Comparison of ENCODE assay signal across 9 cellular contexts in the genomic region with DNA sequence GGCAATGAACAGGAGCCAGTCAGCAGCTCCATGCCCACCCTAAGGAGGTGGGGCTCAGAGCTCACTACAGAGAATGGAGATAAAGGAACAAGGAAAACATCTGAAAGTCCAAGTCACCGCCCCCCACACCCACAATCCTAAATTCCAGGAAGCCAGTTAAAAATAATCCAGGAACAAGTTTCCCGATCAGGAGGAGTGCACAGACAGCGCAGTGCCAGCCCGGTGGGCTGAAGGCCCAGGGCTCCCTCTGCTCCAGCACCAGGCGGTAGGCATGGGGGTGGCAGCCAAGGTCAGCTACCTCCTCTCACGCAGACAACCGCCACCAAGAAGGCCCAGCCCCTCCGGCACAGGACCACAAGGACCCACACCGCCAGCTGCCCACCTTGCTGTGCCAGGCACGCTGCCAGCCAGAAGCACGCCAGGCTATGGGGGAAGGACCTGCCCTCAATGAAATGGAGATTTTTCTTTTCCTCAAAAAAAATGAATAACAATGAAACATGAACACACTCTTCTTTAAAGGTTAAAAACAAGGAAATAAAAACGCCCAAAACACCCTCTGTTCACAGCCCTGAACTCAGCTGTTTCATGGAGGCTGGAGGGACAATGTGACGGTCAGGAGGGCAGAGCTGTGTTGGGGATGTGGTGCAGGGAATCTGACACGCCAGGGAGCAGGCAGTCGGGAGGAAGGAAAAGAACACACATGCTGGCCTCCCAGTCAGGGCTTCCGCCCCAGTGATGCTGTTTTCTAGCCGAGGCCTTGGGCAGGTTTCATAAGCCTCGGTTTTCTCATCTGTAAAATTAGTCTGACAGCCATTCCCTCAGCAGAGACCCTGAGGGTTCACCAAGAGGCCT. TPM values are rescaled to one million over a fixed set of nuclear protein-coding genes. Genes with fewer than 3 reads are reported as not detected.
DNase-seq lines count a peak whose midpoint lies in the region; ATAC-seq, FAIRE-seq and TF ChIP-seq lines count a peak whose summit lies in the region.
"Had no signal": no experiment of that assay in that cellular context is flagged by ENCODE, and none has a peak within 500 bp of the region (broad histone marks: within the 10 kb centered on the region; RNA-seq: fewer than 3 reads in every experiment).

No MANE protein-coding gene starts in this region.

- intact Hi-C loops in right lobe of liver (cut with DNase I): loop anchor here in 1 of 2 donors (10.0 kb wide), 1 partner anchor 81 kb away; no protein-coding TSS in a partner anchor

- H3K36me3 ChIP-seq in right lobe of liver (no peaks in the 10 kb centered on the region), tibial nerve (no peaks in the 10 kb centered on the region)

- peak; percentile 66 to 75 (median 74) for ATAC-seq in right lobe of liver

- TF ChIP-seq CTCF in right lobe of liver (IDR thresholded peaks at IDR 0.05) (peak in 1 of 4 donors; percentile 17), tibial nerve (IDR thresholded peaks at IDR 0.05) (no peak)

- peak; percentile 49 for DNase-seq in activated CD8-positive, alpha-beta memory T cell treated with anti-CD3 and anti-CD28 coated beads, Interleukin-2, amount 50 U/mL, for 48 hours
- DNase-seq in activated CD8-positive, alpha-beta memory T cell treated with anti-CD3 and anti-CD28 coated beads for 24 hours: no peak
- DNase-seq in caudate nucleus (lab: John Stamatoyannopoulos, UW): peak in 7 of 61 donors; percentile 8 to 29 (median 16)
- peak in 2 of 3 donors; percentile 76 to 78 for DNase-seq in right lobe of liver
- no peak for DNase-seq in tibial nerve (ENCODE audit: low spot score in 2 of 2)
- DNase-seq in GOT3 (lab: John Stamatoyannopoulos, UW): no peak
- no peak for DNase-seq in frontal cortex (ENCODE audit: low spot score in 2 of 2)
- no peak for DNase-seq in midbrain (lab: John Stamatoyannopoulos, UW)
- DNase-seq: RPMI8226 had no signal

- H3K27ac ChIP-seq in caudate nucleus (ENCODE audit: low read depth, low read length) (peak overlapping the region; percentile 4), right lobe of liver (peak overlapping the region; percentile 60 to 82 (median 74)), tibial nerve (peak overlapping the region; percentile 3 to 68 (median 58))

- peak overlapping the region in 1 of 3 donors; percentile 19 for H3K4me3 ChIP-seq in right lobe of liver
- no peak overlapping the region for H3K4me3 ChIP-seq in tibial nerve

- no peaks in the 10 kb centered on the region for H3K27me3 ChIP-seq in right lobe of liver
- H3K27me3 ChIP-seq in tibial nerve: no peaks in the 10 kb centered on the region

- H3K9me3 ChIP-seq in right lobe of liver (no peaks in the 10 kb centered on the region), tibial nerve (no peaks in the 10 kb centered on the region)

- FAIRE-seq in frontal cortex (lab: Jason Lieb, UNC): no peak

- no peak for TF ChIP-seq EP300 in tibial nerve (IDR thresholded peaks at IDR 0.05)

- TF ChIP-seq POLR2A in right lobe of liver (IDR thresholded peaks at IDR 0.05) (peak; percentile 44), tibial nerve (IDR thresholded peaks at IDR 0.05) (no peak)

- WGBS in right lobe of liver (ENCODE audit: insufficient coverage, low coverage, low lambda C conversion rate, missing lambda C conversion rate): 23% methylated on average over 13 of the region's 18 CpGs
- 46 to 48% methylated on average over 18 of the region's 18 CpGs for whole genome bisulfite sequencing in tibial nerve, 2 donors

- H3K4me1 ChIP-seq in right lobe of liver (peaks cover 0 to 55% (median 30%) of the 10 kb centered on the region in 4 donors), tibial nerve (peaks cover 0 to 65% (median 50%) of the 10 kb centered on the region in 4 donors)

RNA-seq across cellular contexts. Expression of gene STK24, which starts 11.0 kb away (rescaled TPM):
- total RNA-seq in right lobe of liver (10 to 100 TPM; 14.8 to 40.8 (median 28.6) TPM), tibial nerve (10 to 100 TPM; 49.8 to 68.9 (median 57.0) TPM), frontal cortex (26.1 TPM)

Comparison
In these comparisons a context has a peak if more than half of its experiments do, and no peak if none do; other contexts are left out.
1. DNase-seq: peak in activated CD8-positive, alpha-beta memory T cell treated with anti-CD3 and anti-CD28 coated beads, Interleukin-2, amount 50 U/mL, for 48 hours (single experiment) and right lobe of liver (2 of 3); none in activated CD8-positive, alpha-beta memory T cell treated with anti-CD3 and anti-CD28 coated beads for 24 hours (single experiment), tibial nerve (0 of 2), GOT3 (single experiment), frontal cortex (0 of 2) and midbrain (single experiment).
2. H3K27ac ChIP-seq: peak in every context shown above with its lines; median percentile 74 in right lobe of liver; 58 in tibial nerve; 4 in caudate nucleus.